In the genomic region with DNA sequence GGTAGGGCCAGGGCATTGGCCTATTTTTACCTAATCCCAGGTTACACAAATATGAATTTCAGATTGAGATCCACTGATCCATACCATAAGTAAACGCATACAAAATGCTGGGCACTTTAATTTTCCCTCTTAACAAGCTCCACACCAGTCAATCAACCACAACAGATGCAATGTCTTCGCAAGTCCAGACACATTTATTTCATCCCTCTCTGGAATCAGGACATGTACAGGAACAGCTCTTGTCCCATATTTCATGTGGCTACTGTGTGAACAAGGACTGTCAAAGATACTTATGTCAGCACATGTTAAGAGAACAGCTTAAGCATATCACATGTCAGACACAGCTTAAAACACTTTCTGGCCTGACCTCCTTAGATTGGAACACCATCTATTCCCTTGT, we compare ENCODE assay signal across 16 cellular contexts.
A peak's percentile ranks its signal among the peaks of the same experiment; 100 is the strongest.
DNase-seq lines count a peak whose midpoint lies in the region; ATAC-seq and TF ChIP-seq lines count a peak whose summit lies in the region.
"Had no signal": no experiment of that assay in that cellular context is flagged by ENCODE, and none has a peak within 500 bp of the region (broad histone marks: within the 10 kb centered on the region; RNA-seq: fewer than 3 reads in every experiment).

No MANE protein-coding gene starts in this region.

- peaks cover 81% of the 10 kb centered on the region for H3K79me2 ChIP-seq in hepatocyte

- H3K4me1 ChIP-seq in breast epithelium (no peaks in the 10 kb centered on the region), prostate gland (replicated peaks) (no peaks in the 10 kb centered on the region), hepatocyte (ENCODE audit: insufficient read depth) (peaks cover 5% of the 10 kb centered on the region)
- H3K4me1 ChIP-seq: neural progenitor cell had no signal

- no TSS peak for BruUV-seq in MCF 10A (replicated peaks; lab: Mats Ljungman, UMichigan)

- DNase-seq in MCF 10A (ENCODE audit: unreplicated experiment) = peak; percentile 54
- DNase-seq in breast epithelium (ENCODE audit: low spot score in 2 of 2) = no peak
- DNase-seq in NCI-H524 treated with DMSO at 0.1 percent for 48 hours (lab: John Stamatoyannopoulos, UW) = peak; percentile 68
- DNase-seq in epithelial cell of esophagus (ENCODE audit: low read depth) = peak; percentile 84
- DNase-seq in prostate gland (ENCODE audit: low spot score) = no peak
- DNase-seq in hepatocyte (ENCODE audit: low spot score) = no peak
- no peak for DNase-seq in GM03348 (ENCODE audit: low spot score)
- DNase-seq: activated CD4-positive, alpha-beta T cell treated with anti-CD3 and anti-CD28 coated beads for 48 hours; activated T-cell treated with anti-CD3 and anti-CD28 coated beads, Interleukin-2, amount 50 U/mL, for 4 hours; dermis blood vessel endothelial cell; DMS79; lower lobe of right lung; RPMI8226; T-helper 2 cell had no signal

- no peak overlapping the region for H3K4me2 ChIP-seq in hepatocyte
- H3K4me2 ChIP-seq: neural progenitor cell had no signal

- no peak overlapping the region for H3K27ac ChIP-seq in breast epithelium
- no peak overlapping the region for H3K27ac ChIP-seq in prostate gland
- H3K27ac ChIP-seq in hepatocyte = no peak overlapping the region
- H3K27ac ChIP-seq: lower lobe of right lung, neural progenitor cell had no signal

- no peaks in the 10 kb centered on the region for H3K9me3 Mint-ChIP-seq in MCF 10A (ENCODE audit: unreplicated experiment)
- H3K9me3 Mint-ChIP-seq: activated T-cell treated with anti-CD3 and anti-CD28 coated beads, Interleukin-2, amount 50 U/mL, for 4 hours; neural progenitor cell had no signal

- no peaks in the 10 kb centered on the region for H3K36me3 Mint-ChIP-seq in MCF 10A (ENCODE audit: insufficient read depth, unreplicated experiment)
- H3K36me3 Mint-ChIP-seq: neural progenitor cell had no signal

- POLR2A ChIA-PET in MCF 10A (lab: Yijun Ruan, JAX) = interaction anchor here (0.6 to 5.9 kb wide), 14 partner anchors 9 to 146 kb away, joined by 3 to 49 read pairs (median 4); partner anchors contain the start of gene PPP3CA

- intact Hi-C loops in MCF 10A (cut with micrococcal nuclease) (loop anchor here (5.0 to 10.0 kb wide), 2 partner anchors 146 to 777 kb away; partner anchors contain the start of gene PPP3CA), breast epithelium (cut with DNase I; ENCODE audit: low total_unique reads) (no loop called here), prostate gland (cut with DNase I) (no loop called here)

- peaks cover 35% of the 10 kb centered on the region for H3K4me1 Mint-ChIP-seq in MCF 10A (ENCODE audit: insufficient read depth, unreplicated experiment)

- H3K36me3 ChIP-seq in breast epithelium (no peaks in the 10 kb centered on the region), prostate gland (no peaks in the 10 kb centered on the region), hepatocyte (replicated peaks; ENCODE audit: insufficient read depth, low read depth) (no peaks in the 10 kb centered on the region)
- H3K36me3 ChIP-seq: lower lobe of right lung, neural progenitor cell had no signal

- H3K27me3 ChIP-seq in breast epithelium (no peaks in the 10 kb centered on the region), prostate gland (replicated peaks; ENCODE audit: insufficient read depth) (no peaks in the 10 kb centered on the region), hepatocyte (no peaks in the 10 kb centered on the region)
- H3K27me3 ChIP-seq: neural progenitor cell had no signal

- H3K27me3 Mint-ChIP-seq in MCF 10A (ENCODE audit: insufficient read depth, unreplicated experiment) = no peaks in the 10 kb centered on the region

- ATAC-seq in GM18907 (IDR thresholded peaks at IDR 0.05; ENCODE audit: unreplicated experiment) = no peak
- ATAC-seq: activated T-cell treated with anti-CD3 and anti-CD28 coated beads, Interleukin-2, amount 50 U/mL, for 4 hours had no signal

- peak overlapping the region; percentile 81 for H3K27ac Mint-ChIP-seq in MCF 10A (ENCODE audit: low read depth, unreplicated experiment)
- H3K27ac Mint-ChIP-seq: neural progenitor cell had no signal

- no peak overlapping the region for H3K4me3 ChIP-seq in breast epithelium
- H3K4me3 ChIP-seq in epithelial cell of esophagus (ENCODE audit: low read length) = no peak overlapping the region
- no peak overlapping the region for H3K4me3 ChIP-seq in prostate gland
- H3K4me3 ChIP-seq in hepatocyte = no peak overlapping the region
- H3K4me3 ChIP-seq: lower lobe of right lung, neural progenitor cell had no signal

- no peak overlapping the region for H2AFZ ChIP-seq in hepatocyte
- H2AFZ ChIP-seq: neural progenitor cell had no signal

- no peaks in the 10 kb centered on the region for H3K9me2 ChIP-seq in hepatocyte (replicated peaks; ENCODE audit: insufficient read depth)

- CTCF ChIA-PET in MCF 10A (lab: Yijun Ruan, JAX) = interaction anchor here (0.8 to 1.7 kb wide), 5 partner anchors 11 to 1061 kb away, joined by 3 to 5 read pairs (median 3); no protein-coding TSS in a partner anchor

- 29% methylated on average over 2 of the region's 2 CpGs for WGBS in prostate gland
- 74% methylated on average over 2 of the region's 2 CpGs for WGBS in hepatocyte (ENCODE audit: low lambda C conversion rate, missing lambda C conversion rate)

- H4K20me1 ChIP-seq in hepatocyte (ENCODE audit: insufficient read depth, poor library complexity, severe bottlenecking) = peaks cover 51% of the 10 kb centered on the region

- H3K4me3 Mint-ChIP-seq in MCF 10A (ENCODE audit: unreplicated experiment) = no peak overlapping the region
- H3K4me3 Mint-ChIP-seq: activated T-cell treated with anti-CD3 and anti-CD28 coated beads, Interleukin-2, amount 50 U/mL, for 4 hours; neural progenitor cell had no signal

- no peaks in the 10 kb centered on the region for H3K9me3 ChIP-seq in breast epithelium
- H3K9me3 ChIP-seq in prostate gland = no peaks in the 10 kb centered on the region
- H3K9me3 ChIP-seq in hepatocyte (ENCODE audit: low read depth) = no peaks in the 10 kb centered on the region
- H3K9me3 ChIP-seq: lower lobe of right lung had no signal

- TF ChIP-seq CTCF in MCF 10A (IDR thresholded peaks at IDR 0.05; ENCODE audit: unreplicated experiment) (no peak), breast epithelium (IDR thresholded peaks at IDR 0.05) (no peak), epithelial cell of esophagus (IDR thresholded peaks at IDR 0.05; ENCODE audit: insufficient read depth, low read depth, low read length, missing control alignments) (no peak), prostate gland (IDR thresholded peaks at IDR 0.05) (no peak), hepatocyte (IDR thresholded peaks at IDR 0.05; ENCODE audit: poor library complexity) (no peak)

- TF ChIP-seq POLR2A in breast epithelium (IDR thresholded peaks at IDR 0.05) (no peak), prostate gland (IDR thresholded peaks at IDR 0.05) (no peak)

Comparison
In these comparisons a context has a peak if more than half of its experiments do, and no peak if none do; other contexts are left out.
1. DNase-seq: peak in MCF 10A (single experiment), NCI-H524 treated with DMSO at 0.1 percent for 48 hours (single experiment) and epithelial cell of esophagus (single experiment); none in breast epithelium (0 of 2), prostate gland (single experiment), hepatocyte (single experiment) and GM03348 (single experiment).